ENCODE assay signal across 1 cellular context in the genomic region with DNA sequence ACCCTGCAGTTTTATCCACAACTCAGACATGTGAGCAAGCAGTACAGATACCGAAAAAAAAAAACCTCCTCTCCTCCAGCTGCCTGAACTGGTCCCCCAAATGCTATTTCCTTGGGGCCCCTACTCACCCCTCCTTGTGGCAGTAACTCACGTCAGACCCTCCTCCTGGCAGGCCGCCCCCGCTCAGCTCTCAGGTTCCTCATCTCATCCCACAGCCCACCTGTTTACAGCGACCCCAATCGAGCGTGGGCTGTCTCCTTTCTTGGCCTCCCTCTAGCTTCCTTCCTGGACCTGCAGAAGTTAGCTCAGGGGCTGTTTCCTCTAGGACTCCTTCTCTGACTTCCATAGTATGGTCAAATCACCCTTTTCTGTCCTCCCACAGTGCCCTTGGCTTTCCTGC.
TF ChIP-seq lines count a peak whose summit lies in the region.

No MANE protein-coding gene starts in this region.

TF ChIP-seq in WTC11, 78 proteins besides CTCF, POLR2A, EP300 and RAD21 (continued from another document):
- no peak for TF ChIP-seq ZNF512 (CRISPR knock-in tag; IDR thresholded peaks at IDR 0.05; ENCODE audit: borderline replicate concordance)
- no peak for TF ChIP-seq TP53 (CRISPR knock-in tag; IDR thresholded peaks at IDR 0.05)
- TF ChIP-seq FOXK1 (CRISPR knock-in tag; IDR thresholded peaks at IDR 0.05): no peak
- no peak for TF ChIP-seq ZNF423 (CRISPR knock-in tag; IDR thresholded peaks at IDR 0.05)
- TF ChIP-seq, protein P1, sequence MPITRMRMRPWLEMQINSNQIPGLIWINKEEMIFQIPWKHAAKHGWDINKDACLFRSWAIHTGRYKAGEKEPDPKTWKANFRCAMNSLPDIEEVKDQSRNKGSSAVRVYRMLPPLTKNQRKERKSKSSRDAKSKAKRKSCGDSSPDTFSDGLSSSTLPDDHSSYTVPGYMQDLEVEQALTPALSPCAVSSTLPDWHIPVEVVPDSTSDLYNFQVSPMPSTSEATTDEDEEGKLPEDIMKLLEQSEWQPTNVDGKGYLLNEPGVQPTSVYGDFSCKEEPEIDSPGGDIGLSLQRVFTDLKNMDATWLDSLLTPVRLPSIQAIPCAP (CRISPR knock-in tag; IDR thresholded peaks at IDR 0.05): no peak
- no peak for TF ChIP-seq ZNF138 (CRISPR knock-in tag; conservative IDR thresholded peaks at IDR 0.05)
- TF ChIP-seq ZNF121 (CRISPR knock-in tag; IDR thresholded peaks at IDR 0.05): no peak
- no peak for TF ChIP-seq SOX15 (CRISPR knock-in tag; IDR thresholded peaks at IDR 0.05)
